In the genomic region with DNA sequence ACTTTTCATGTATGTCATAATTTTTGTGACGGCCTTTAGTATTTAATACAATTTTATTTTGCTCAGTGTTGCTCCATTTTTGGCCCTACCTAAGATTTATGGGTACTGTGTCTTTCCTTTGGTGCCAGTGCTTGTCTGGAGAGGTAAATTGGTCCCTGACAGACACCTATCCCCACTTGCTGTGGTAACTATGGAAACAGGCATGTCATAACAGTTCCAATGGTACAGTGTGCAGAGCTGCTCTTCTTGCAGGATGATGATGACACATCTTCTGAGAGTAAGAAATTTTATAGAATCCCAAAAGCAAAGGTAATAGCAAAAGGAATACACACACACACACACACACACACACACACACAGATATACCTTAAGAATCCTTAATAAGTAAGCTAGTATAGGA, we compare ENCODE assay signal across 19 cellular contexts.
DNase-seq lines count a peak whose midpoint lies in the region; ATAC-seq, FAIRE-seq and TF ChIP-seq lines count a peak whose summit lies in the region.
"Had no signal": no experiment of that assay in that cellular context is flagged by ENCODE, and none has a peak within 500 bp of the region (broad histone marks: within the 10 kb centered on the region; RNA-seq: fewer than 3 reads in every experiment).

No MANE protein-coding gene starts in this region.

- peaks cover 0 to 2% of the 10 kb centered on the region in 2 experiments; a peak in 1 of 4 replicates for H3K36me3 ChIP-seq in GM12878 (ENCODE audit: control insufficient read depth in 2 of 2, insufficient read depth in 2 of 2, low read length in 1 of 2)

- no peak for TF ChIP-seq RAD21 in GM12878 (IDR thresholded peaks at IDR 0.05; ENCODE audit: insufficient read depth, low read depth, low read length)

- SMC1A ChIA-PET in GM12878 (lab: Charles Lee; ENCODE audit: uncharacterized antibody, unreplicated experiment), result interaction anchor here (0.9 to 1.5 kb wide), 2 partner anchors 11 to 13 kb away, joined by 4 to 5 read pairs; no protein-coding TSS in a partner anchor

- H3K4me1 ChIP-seq in GM12878 (ENCODE audit: control insufficient read depth, insufficient read depth, low read length), result no peaks in the 10 kb centered on the region

- intact Hi-C loops in GM12878 (cut with micrococcal nuclease; ENCODE audit: unreplicated experiment), result no loop called here

- BruUV-seq in GM12878 (replicated peaks; lab: Mats Ljungman, UMichigan), result no TSS peak

- RAD21 ChIA-PET in GM12878 (lab: Charles Lee; ENCODE audit: unreplicated experiment), result interaction anchor here (1.8 kb wide), 1 partner anchor 10 kb away, joined by 4 read pairs; no protein-coding TSS in a partner anchor

- H3K4me2 ChIP-seq in GM12878 (ENCODE audit: control insufficient read depth, insufficient read depth), result no peak overlapping the region

- DNase-seq in DMS 273 (lab: John Stamatoyannopoulos, UW; ENCODE audit: unreplicated experiment) (peak; percentile 2), DMS 273 treated with DMSO at 0.1 percent for 48 hours (lab: John Stamatoyannopoulos, UW) (no peak), COR-L47 (lab: John Stamatoyannopoulos, UW) (peak; percentile 42), NCI-H2227 (lab: John Stamatoyannopoulos, UW; ENCODE audit: unreplicated experiment) (peak; percentile 63), GM12878 (ENCODE audit: low read depth, low spot score) (no peak), GM10266 (ENCODE audit: extremely low spot score) (no peak)
- no peak for DNase-seq in activated CD4-positive, alpha-beta T cell treated with anti-CD3 and anti-CD28 coated beads for 1 hour
- DNase-seq: CD8-positive, alpha-beta T cell; GOT3; NCI-H1048; NCI-H2081; NCI-H524 treated with DMSO at 0.1 percent for 48 hours had no signal

- TF ChIP-seq CTCF in GM12878 (IDR thresholded peaks at IDR 0.05 in 2 of 3, conservative IDR thresholded peaks at IDR 0.05 in 1 of 3; ENCODE audit: control insufficient read depth in 2 of 3, extremely low read depth in 1 of 3, insufficient read depth in 1 of 3, low read depth in 3 of 3, low read length in 3 of 3), result no peak
- TF ChIP-seq CTCF in GM10266 (IDR thresholded peaks at IDR 0.05; ENCODE audit: control insufficient read depth, insufficient read depth, low read depth, missing control alignments), result no peak

- H4K20me1 ChIP-seq in GM12878 (ENCODE audit: control insufficient read depth, insufficient read depth), result no peaks in the 10 kb centered on the region

- no peak overlapping the region for H2AFZ ChIP-seq in GM12878 (ENCODE audit: control insufficient read depth, low read depth, low read length)

- in situ Hi-C loops in GM12878 (cut with MboI), result no loop called here

- no peaks in the 10 kb centered on the region for H3K79me2 ChIP-seq in GM12878 (ENCODE audit: control insufficient read depth, insufficient read depth, low read length)

- H3K9me3 ChIP-seq in GM12878 (replicated peaks; ENCODE audit: control insufficient read depth, insufficient read depth, low read length), result no peaks in the 10 kb centered on the region

- POLR2A ChIA-PET in GM12878 (lab: Charles Lee), result no interaction called here

- no peak overlapping the region for H3K27ac ChIP-seq in GM12878 (ENCODE audit: control insufficient read depth, insufficient read depth)
- H3K27ac ChIP-seq: 22Rv1 had no signal

- no peak for TF ChIP-seq EP300 in GM12878 (IDR thresholded peaks at IDR 0.05; ENCODE audit: borderline replicate concordance in 1 of 2, control insufficient read depth in 1 of 2, low read depth in 2 of 2, low read length in 2 of 2)

- 100% methylated on average over 1 of the region's 1 CpG for whole genome bisulfite sequencing in GM12878 (ENCODE audit: insufficient coverage, insufficient replicate concordance, low lambda C conversion rate, missing lambda C conversion rate)

- ATAC-seq in GM12878 (no peak), GM19467 (IDR thresholded peaks at IDR 0.05; ENCODE audit: unreplicated experiment) (no peak)
- ATAC-seq: CD8-positive, alpha-beta T cell; Panc1; Right ventricle myocardium inferior; SK-N-SH treated with all-trans-retinoic acid at 6 μM for 48 hours had no signal

- H3K9ac ChIP-seq in GM12878 (ENCODE audit: control insufficient read depth, insufficient read depth, low read length), result no peak overlapping the region

- TF ChIP-seq POLR2A in GM12878 (IDR thresholded peaks at IDR 0.05; ENCODE audit: low read depth, low read length), result no peak

- no peak overlapping the region for H3K4me3 ChIP-seq in GM12878

- no peaks in the 10 kb centered on the region for H3K27me3 ChIP-seq in GM12878 (replicated peaks in 1 of 2; ENCODE audit: control insufficient read depth in 2 of 2, insufficient read depth in 2 of 2, low read length in 1 of 2)

- FAIRE-seq in GM12878 (lab: Jason Lieb, UNC), result peak; percentile 47
- FAIRE-seq: GM12891, HTR-8/SVneo had no signal

- CTCF ChIA-PET in GM12878 (lab: Yijun Ruan, JAX), result interaction anchor here (0.6 to 4.5 kb wide), 2 partner anchors 12 to 233 kb away, joined by 4 to 34 read pairs; no protein-coding TSS in a partner anchor

TF ChIP-seq in GM12878, 131 proteins besides CTCF, POLR2A, EP300 and RAD21 (continues in another document):
- TF ChIP-seq KLF5 (IDR thresholded peaks at IDR 0.05; ENCODE audit: partially characterized antibody) (no peak), REST (IDR thresholded peaks at IDR 0.05; ENCODE audit: low read depth, low read length) (no peak), EGR1 (IDR thresholded peaks at IDR 0.05; ENCODE audit: borderline replicate concordance in 1 of 2, low read depth in 2 of 2, low read length in 2 of 2) (no peak), MYB (IDR thresholded peaks at IDR 0.05; ENCODE audit: borderline replicate concordance, low read depth, low read length) (no peak), YBX1 (IDR thresholded peaks at IDR 0.05) (no peak), TARDBP (IDR thresholded peaks at IDR 0.05; ENCODE audit: borderline replicate concordance) (no peak), E4F1 (IDR thresholded peaks at IDR 0.05; ENCODE audit: borderline replicate concordance, partially characterized antibody) (no peak), RBBP5 (conservative IDR thresholded peaks at IDR 0.05) (no peak)

Comparison
In these comparisons a context has a peak if more than half of its experiments do, and no peak if none do; other contexts are left out.
1. DNase-seq: peak in DMS 273 (single experiment), COR-L47 (single experiment) and NCI-H2227 (single experiment); none in DMS 273 treated with DMSO at 0.1 percent for 48 hours (single experiment), GM12878 (single experiment), GM10266 (single experiment) and activated CD4-positive, alpha-beta T cell treated with anti-CD3 and anti-CD28 coated beads for 1 hour (single experiment).